In genomic region chr5:67699560-67699959, GRCh38 we compare ENCODE assay signal across 18 cellular contexts.
"Had no signal": no experiment of that assay in that cellular context is flagged by ENCODE, and none has a peak within 500 bp of the region (broad histone marks: within the 10 kb centered on the region; RNA-seq: fewer than 3 reads in every experiment).

No MANE protein-coding gene starts in this region.

- ATAC-seq: body of pancreas, PC-3 had no signal

- H3K27ac ChIP-seq: ascending aorta, body of pancreas had no signal

- H3K27me3 ChIP-seq: ascending aorta, body of pancreas had no signal

- H3K4me3 ChIP-seq: ascending aorta, body of pancreas had no signal

- H3K36me3 ChIP-seq: ascending aorta had no signal

- DNase-seq: activated B cell treated with CpG ODN at 0.5 μM for 24 hours; activated CD4-positive, alpha-beta memory T cell treated with anti-CD3 and anti-CD28 coated beads, Interleukin-2, amount 10 ng/mL, durations not matched to agents 7 days and 5 days; activated CD4-positive, alpha-beta T cell treated with anti-CD3 and anti-CD28 coated beads for 1 hour; activated CD4-positive, alpha-beta T cell treated with anti-CD3 and anti-CD28 coated beads, Interleukin-2, amount 50 U/mL, for 1 hour; activated CD8-positive, alpha-beta memory T cell treated with anti-CD3 and anti-CD28 coated beads, Interleukin-2, amount 50 U/mL, for 4 hours; activated T-cell treated with anti-CD3 and anti-CD28 coated beads, Interleukin-2, amount 50 U/mL, for 1 hour; amniotic stem cell; body of pancreas; KG1; NCI-H1048; NCI-H146; NCI-H187 treated with DMSO at 0.1 percent for 48 hours; NCI-H2081 treated with DMSO at 0.1 percent for 48 hours; NCI-H446; NCI-H524; PC-3; SHP77 treated with DMSO at 0.1 percent for 48 hours had no signal

- H3K4me1 ChIP-seq: body of pancreas had no signal
